ENCODE assay signal across 1 cellular context in the genomic region with DNA sequence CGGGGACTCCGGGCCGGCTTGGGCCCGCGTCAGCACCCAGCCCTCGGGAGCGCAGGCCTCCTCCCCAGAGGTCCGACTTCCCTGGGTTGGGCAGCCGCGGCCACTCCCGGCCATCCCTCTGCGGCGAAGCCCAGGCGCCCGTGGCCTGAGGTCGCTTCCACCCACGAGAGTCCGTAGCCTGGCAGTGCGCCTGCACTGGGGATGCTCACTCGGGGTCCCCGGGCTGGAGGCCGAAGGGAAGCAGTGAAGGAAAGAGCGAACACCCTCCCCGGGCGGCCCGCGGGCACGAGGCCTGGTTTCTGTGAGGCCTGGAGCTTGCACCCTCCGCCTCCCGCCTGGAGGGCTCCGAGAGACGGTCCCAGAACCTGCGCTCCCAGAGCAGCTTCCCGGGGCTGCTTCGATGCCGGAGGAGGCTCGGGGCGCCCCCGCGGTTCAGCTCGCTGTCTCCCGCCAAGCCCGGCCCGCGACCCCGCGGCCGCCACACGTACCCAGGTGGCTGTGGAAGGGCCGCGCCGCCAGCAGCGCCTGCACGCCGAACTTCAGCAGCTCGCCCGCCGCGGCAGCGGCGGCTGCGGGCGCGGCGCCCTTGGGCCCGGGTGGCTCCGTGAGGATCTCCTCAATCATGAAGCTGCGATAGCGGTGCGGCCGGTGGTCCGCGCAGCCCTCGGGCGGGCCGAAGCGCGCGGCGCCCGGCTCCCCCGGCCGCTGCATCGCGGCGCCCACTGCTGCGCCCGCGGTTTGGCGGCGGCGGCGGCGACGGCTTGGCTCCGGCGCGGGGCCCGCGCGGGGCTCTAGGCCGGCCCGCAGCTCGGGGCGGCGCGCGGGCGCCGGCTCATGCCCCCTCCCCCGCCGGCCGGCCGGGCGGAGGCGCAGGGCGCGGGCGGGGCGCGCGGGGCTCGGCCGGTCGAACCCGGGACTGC.
TF ChIP-seq lines count a peak whose summit lies in the region.

A gene with protein sequence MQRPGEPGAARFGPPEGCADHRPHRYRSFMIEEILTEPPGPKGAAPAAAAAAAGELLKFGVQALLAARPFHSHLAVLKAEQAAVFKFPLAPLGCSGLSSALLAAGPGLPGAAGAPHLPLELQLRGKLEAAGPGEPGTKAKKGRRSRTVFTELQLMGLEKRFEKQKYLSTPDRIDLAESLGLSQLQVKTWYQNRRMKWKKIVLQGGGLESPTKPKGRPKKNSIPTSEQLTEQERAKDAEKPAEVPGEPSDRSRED (minus strand): TSS at position 920 of the 920 bp plus-strand sequence. CDS start 209 bp downstream, at position 711.

TF ChIP-seq in H1, 55 proteins besides CTCF, POLR2A, EP300 and RAD21:
- TF ChIP-seq CBX8 (IDR thresholded peaks at IDR 0.05; ENCODE audit: borderline replicate concordance, low read depth, low read length) (no peak), BACH1 (IDR thresholded peaks at IDR 0.05; ENCODE audit: low read length) (no peak), SIX5 (IDR thresholded peaks at IDR 0.05; ENCODE audit: low read depth, low read length) (no peak), KDM4A (IDR thresholded peaks at IDR 0.05; ENCODE audit: low read depth, low read length, severe bottlenecking) (peak; percentile 45), EZH2 (IDR thresholded peaks at IDR 0.05; ENCODE audit: low read depth, low read length, severe bottlenecking) (peak; percentile 73), GABPA (IDR thresholded peaks at IDR 0.05; ENCODE audit: borderline replicate concordance, insufficient read depth, low read length) (no peak), SUZ12 (IDR thresholded peaks at IDR 0.05; ENCODE audit: low read length) (peak; percentile 89), SIRT6 (IDR thresholded peaks at IDR 0.05; ENCODE audit: low read length) (no peak), TBP (IDR thresholded peaks at IDR 0.05; ENCODE audit: low read depth, low read length) (no peak)
- TF ChIP-seq, protein P1, sequence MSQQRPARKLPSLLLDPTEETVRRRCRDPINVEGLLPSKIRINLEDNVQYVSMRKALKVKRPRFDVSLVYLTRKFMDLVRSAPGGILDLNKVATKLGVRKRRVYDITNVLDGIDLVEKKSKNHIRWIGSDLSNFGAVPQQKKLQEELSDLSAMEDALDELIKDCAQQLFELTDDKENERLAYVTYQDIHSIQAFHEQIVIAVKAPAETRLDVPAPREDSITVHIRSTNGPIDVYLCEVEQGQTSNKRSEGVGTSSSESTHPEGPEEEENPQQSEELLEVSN (IDR thresholded peaks at IDR 0.05) = peak; percentile 57
